8 cellular contexts compared by ENCODE assay signal in the genomic region with DNA sequence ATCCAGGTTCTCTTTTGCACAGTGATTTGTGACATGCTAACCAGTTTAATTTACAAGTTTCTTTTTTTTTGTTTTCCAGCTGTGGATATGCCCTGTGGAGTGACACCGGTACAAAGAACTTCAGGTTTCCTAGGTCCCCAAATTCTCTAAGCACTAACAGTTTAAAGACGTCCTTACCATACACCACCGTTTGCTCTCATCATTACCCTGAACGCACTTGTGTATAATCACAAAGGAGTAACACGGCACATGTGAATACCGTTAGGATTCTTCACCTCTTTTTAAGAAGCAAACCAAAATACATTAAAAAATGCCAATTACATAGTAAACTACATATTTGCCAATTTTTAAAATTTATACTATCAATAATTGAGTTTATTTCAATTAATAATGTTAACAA. TPM values are rescaled to one million over a fixed set of nuclear protein-coding genes. Genes with fewer than 3 reads are reported as not detected.
DNase-seq lines count a peak whose midpoint lies in the region; ATAC-seq and TF ChIP-seq lines count a peak whose summit lies in the region.

No MANE protein-coding gene starts in this region.

- no peak for TF ChIP-seq CTCF in CD8-positive, alpha-beta T cell (IDR thresholded peaks at IDR 0.05)
- TF ChIP-seq CTCF in coronary artery (IDR thresholded peaks at IDR 0.05) (no peak), neural crest cell (conservative IDR thresholded peaks at IDR 0.05) (no peak)

- DNase-seq in CD8-positive, alpha-beta T cell, result no peak
- DNase-seq in NCI-H1694 (lab: John Stamatoyannopoulos, UW) (peak; percentile 1), coronary artery (ENCODE audit: low spot score) (no peak), neural crest cell (ENCODE audit: low read depth, low spot score) (no peak), NOMO-1 treated with dmso at 0.1 percent for 144 hours (lab: John Stamatoyannopoulos, UW; ENCODE audit: unreplicated experiment) (no peak), middle frontal gyrus (ENCODE audit: extremely low spot score, low spot score) (no peak)
- DNase-seq in activated CD4-positive, alpha-beta T cell treated with anti-CD3 and anti-CD28 coated beads for 4 hours, result no peak

- peaks cover 26% of the 10 kb centered on the region for H3K4me1 ChIP-seq in CD8-positive, alpha-beta T cell (ENCODE audit: insufficient read depth, low read length)

- POLR2A ChIA-PET in CD8-positive, alpha-beta T cell (lab: Charles Lee), result interaction anchor here (0.6 to 1.1 kb wide), 2 partner anchors 8 to 11 kb away, joined by 3 to 4 read pairs; no protein-coding TSS in a partner anchor

- intact Hi-C loops in CD8-positive, alpha-beta T cell (cut with DNase I, micrococcal nuclease), result loop anchor here (1.0 to 5.0 kb wide), 4 partner anchors 303 to 473 kb away; partner anchors contain the start of genes RPE (in 2 of the 2) and KANSL1L (in 1 of the 2)

- H3K9me3 ChIP-seq in CD8-positive, alpha-beta T cell (ENCODE audit: low read length), result no peaks in the 10 kb centered on the region

- peak overlapping the region; percentile 78 for H3K4me3 Mint-ChIP-seq in CD8-positive, alpha-beta T cell
- peak overlapping the region; percentile 95 for H3K4me3 Mint-ChIP-seq in neural crest cell

- H3K36me3 ChIP-seq in CD8-positive, alpha-beta T cell (ENCODE audit: insufficient read depth, low read length), result peaks cover 8% of the 10 kb centered on the region

- peaks cover 69% of the 10 kb centered on the region for H3K4me1 Mint-ChIP-seq in CD8-positive, alpha-beta T cell (ENCODE audit: low read depth)
- H3K4me1 Mint-ChIP-seq in neural crest cell, result peaks cover 30% of the 10 kb centered on the region

- H3K27ac Mint-ChIP-seq in CD8-positive, alpha-beta T cell, result peak overlapping the region; percentile 87
- peak overlapping the region; percentile 72 for H3K27ac Mint-ChIP-seq in neural crest cell (ENCODE audit: unreplicated experiment)

- H3K27me3 ChIP-seq in CD8-positive, alpha-beta T cell (ENCODE audit: insufficient read depth, low read length), result no peaks in the 10 kb centered on the region

- H3K9me3 Mint-ChIP-seq in CD8-positive, alpha-beta T cell, result no peaks in the 10 kb centered on the region
- H3K9me3 Mint-ChIP-seq in neural crest cell, result no peaks in the 10 kb centered on the region

- CTCF ChIA-PET in CD8-positive, alpha-beta T cell (lab: Charles Lee), result no interaction called here

- peak overlapping the region; percentile 21 for H3K27ac ChIP-seq in CD8-positive, alpha-beta T cell (ENCODE audit: low read depth, low read length)
- H3K27ac ChIP-seq in coronary artery, result peak overlapping the region in 1 of 2 donors; percentile 79

- ATAC-seq in CD8-positive, alpha-beta T cell, result peak; percentile 8
- ATAC-seq in esophagus mucosa, result no peak

- H3K27me3 Mint-ChIP-seq in CD8-positive, alpha-beta T cell (ENCODE audit: low read depth), result no peaks in the 10 kb centered on the region
- H3K27me3 Mint-ChIP-seq in neural crest cell (ENCODE audit: low read depth), result no peaks in the 10 kb centered on the region

- no peak overlapping the region for H3K4me3 ChIP-seq in CD8-positive, alpha-beta T cell (ENCODE audit: low read depth, low read length)
- peak overlapping the region; percentile 82 for H3K4me3 ChIP-seq in coronary artery

- H3K36me3 Mint-ChIP-seq in CD8-positive, alpha-beta T cell, result peaks cover 44% of the 10 kb centered on the region
- peaks cover 11% of the 10 kb centered on the region for H3K36me3 Mint-ChIP-seq in neural crest cell (ENCODE audit: low read depth)

RNA-seq across cellular contexts. Expression of gene LANCL1, which starts 0.8 kb away (rescaled TPM):
- total RNA-seq in CD8-positive, alpha-beta T cell, result 10 to 100 TPM; 15.5 to 19.1 TPM
- 37.2 and 40.4 TPM in 2 replicates for total RNA-seq in neural crest cell
- 32.4 TPM for total RNA-seq in esophagus mucosa
